ENCODE assay signal across 1 cellular context in genomic region chr6:17093692-17094091, GRCh38.
TF ChIP-seq lines count a peak whose summit lies in the region.

No MANE protein-coding gene starts in this region.

TF ChIP-seq in K562, 482 proteins besides CTCF, POLR2A, EP300 and RAD21 (continued from another document):
- TF ChIP-seq ELK1 (CRISPR knock-in tag; IDR thresholded peaks at IDR 0.05) (no peak), HEY1 (CRISPR knock-in tag; IDR thresholded peaks at IDR 0.05; ENCODE audit: borderline replicate concordance) (no peak), SLC30A9 (CRISPR knock-in tag; IDR thresholded peaks at IDR 0.05) (no peak)
- TF ChIP-seq, protein P1, sequence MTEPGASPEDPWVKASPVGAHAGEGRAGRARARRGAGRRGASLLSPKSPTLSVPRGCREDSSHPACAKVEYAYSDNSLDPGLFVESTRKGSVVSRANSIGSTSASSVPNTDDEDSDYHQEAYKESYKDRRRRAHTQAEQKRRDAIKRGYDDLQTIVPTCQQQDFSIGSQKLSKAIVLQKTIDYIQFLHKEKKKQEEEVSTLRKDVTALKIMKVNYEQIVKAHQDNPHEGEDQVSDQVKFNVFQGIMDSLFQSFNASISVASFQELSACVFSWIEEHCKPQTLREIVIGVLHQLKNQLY (CRISPR knock-in tag; conservative IDR thresholded peaks at IDR 0.05): no peak
- TF ChIP-seq, protein P2, sequence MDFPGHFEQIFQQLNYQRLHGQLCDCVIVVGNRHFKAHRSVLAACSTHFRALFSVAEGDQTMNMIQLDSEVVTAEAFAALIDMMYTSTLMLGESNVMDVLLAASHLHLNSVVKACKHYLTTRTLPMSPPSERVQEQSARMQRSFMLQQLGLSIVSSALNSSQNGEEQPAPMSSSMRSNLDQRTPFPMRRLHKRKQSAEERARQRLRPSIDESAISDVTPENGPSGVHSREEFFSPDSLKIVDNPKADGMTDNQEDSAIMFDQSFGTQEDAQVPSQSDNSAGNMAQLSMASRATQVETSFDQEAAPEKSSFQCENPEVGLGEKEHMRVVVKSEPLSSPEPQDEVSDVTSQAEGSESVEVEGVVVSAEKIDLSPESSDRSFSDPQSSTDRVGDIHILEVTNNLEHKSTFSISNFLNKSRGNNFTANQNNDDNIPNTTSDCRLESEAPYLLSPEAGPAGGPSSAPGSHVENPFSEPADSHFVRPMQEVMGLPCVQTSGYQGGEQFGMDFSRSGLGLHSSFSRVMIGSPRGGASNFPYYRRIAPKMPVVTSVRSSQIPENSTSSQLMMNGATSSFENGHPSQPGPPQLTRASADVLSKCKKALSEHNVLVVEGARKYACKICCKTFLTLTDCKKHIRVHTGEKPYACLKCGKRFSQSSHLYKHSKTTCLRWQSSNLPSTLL (IDR thresholded peaks at IDR 0.05): no peak
